In the genomic region with DNA sequence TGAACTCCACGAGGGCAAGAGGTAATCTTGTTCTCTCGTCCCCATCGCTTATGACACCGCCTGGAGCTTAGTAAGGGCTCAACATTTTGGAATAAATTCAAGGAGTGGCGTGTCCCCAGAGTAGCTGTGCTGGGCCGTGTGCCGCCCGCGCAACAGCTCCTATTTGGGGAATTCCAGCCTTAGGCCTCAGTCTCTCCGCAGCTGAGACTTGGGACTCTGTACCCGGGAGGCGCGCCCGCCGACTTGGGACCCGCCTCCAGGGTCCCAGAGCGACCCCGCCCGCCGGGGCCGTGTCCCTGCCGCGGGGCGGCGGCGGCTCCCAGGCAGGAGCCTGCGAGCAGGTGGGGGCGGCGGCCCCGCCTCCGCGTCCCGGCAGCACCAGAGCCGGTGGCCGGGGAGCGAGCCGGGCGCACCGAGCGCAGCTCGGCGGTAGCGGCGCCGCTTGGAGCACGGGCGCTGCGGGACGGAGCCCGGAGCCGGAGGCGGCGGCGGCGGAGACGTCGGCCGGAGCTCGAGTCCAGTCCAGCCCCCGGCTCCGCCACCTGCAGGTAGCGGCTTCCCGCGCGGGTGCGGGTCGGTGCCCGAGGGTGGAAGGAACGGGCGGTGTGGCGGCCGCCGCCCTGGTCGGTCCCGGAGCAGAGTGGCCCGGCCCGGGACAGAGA, we compare ENCODE assay signal across 9 cellular contexts. TPM values are rescaled to one million over a fixed set of nuclear protein-coding genes. Genes with fewer than 3 reads are reported as not detected.
A peak's percentile ranks its signal among the peaks of the same experiment; 100 is the strongest.
DNase-seq lines count a peak whose midpoint lies in the region; ATAC-seq and TF ChIP-seq lines count a peak whose summit lies in the region.
"Had no signal": no experiment of that assay in that cellular context is flagged by ENCODE, and none has a peak within 500 bp of the region (broad histone marks: within the 10 kb centered on the region; RNA-seq: fewer than 3 reads in every experiment).

A gene with protein sequence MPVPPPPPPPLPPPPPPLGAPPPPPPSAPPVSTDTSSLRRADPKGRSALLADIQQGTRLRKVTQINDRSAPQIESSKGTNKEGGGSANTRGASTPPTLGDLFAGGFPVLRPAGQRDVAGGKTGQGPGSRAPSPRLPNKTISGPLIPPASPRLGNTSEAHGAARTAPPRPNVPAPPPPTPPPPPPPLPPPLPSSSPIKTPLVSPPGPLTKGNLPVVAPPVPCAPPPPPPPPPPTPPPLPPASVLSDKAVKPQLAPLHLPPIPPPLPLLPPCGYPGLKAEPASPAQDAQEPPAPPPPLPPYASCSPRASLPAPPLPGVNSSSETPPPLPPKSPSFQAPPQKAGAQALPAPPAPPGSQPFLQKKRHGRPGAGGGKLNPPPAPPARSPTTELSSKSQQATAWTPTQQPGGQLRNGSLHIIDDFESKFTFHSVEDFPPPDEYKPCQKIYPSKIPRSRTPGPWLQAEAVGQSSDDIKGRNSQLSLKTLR (plus strand): TSS at position 378 of the 662 bp plus-strand sequence. CDS start 28,217 bp downstream, outside the sequence.

- no peak for ATAC-seq in GM18520 (IDR thresholded peaks at IDR 0.05; ENCODE audit: unreplicated experiment)

- H3K4me3 ChIP-seq in muscle layer of duodenum (ENCODE audit: low read depth in 1 of 2, low read length in 2 of 2): peak within 1 kb of the TSS; percentile 37 to 61
- no peak within 1 kb of the TSS for H3K4me3 ChIP-seq in Karpas-422 (ENCODE audit: low read length)

- no peak within 1 kb of the TSS for H2AFZ ChIP-seq in Karpas-422 (ENCODE audit: low read length)

- H3K36me3 ChIP-seq in muscle layer of duodenum (ENCODE audit: control insufficient read depth in 1 of 2, insufficient read depth in 2 of 2, low read length in 2 of 2) (no peaks in the 10 kb centered on the region), Karpas-422 (ENCODE audit: insufficient read depth, low read length) (no peaks in the 10 kb centered on the region)

- peaks cover 10% of the 10 kb centered on the region for H3K4me1 Mint-ChIP-seq in endothelial cell (ENCODE audit: unreplicated experiment)
- H3K4me1 Mint-ChIP-seq: central memory CD8-positive, alpha-beta T cell had no signal

- H4K20me1 ChIP-seq in Karpas-422 (ENCODE audit: insufficient read depth, low read depth, low read length): no peaks in the 10 kb centered on the region

- H3K4me3 Mint-ChIP-seq in endothelial cell (ENCODE audit: unreplicated experiment): peak within 1 kb of the TSS; percentile 86
- H3K4me3 Mint-ChIP-seq: central memory CD8-positive, alpha-beta T cell had no signal

- peaks cover 6% of the 10 kb centered on the region for H3K27me3 Mint-ChIP-seq in endothelial cell (ENCODE audit: unreplicated experiment)

- peaks cover 5% of the 10 kb centered on the region for H3K36me3 Mint-ChIP-seq in endothelial cell (ENCODE audit: low read depth, unreplicated experiment)

- H3K4me1 ChIP-seq in muscle layer of duodenum (ENCODE audit: control insufficient read depth in 1 of 2, insufficient read depth in 2 of 2, low read length in 2 of 2): peaks cover 0 to 11% of the 10 kb centered on the region in 2 donors
- H3K4me1 ChIP-seq in Karpas-422 (ENCODE audit: low read length): no peaks in the 10 kb centered on the region

- no peak within 1 kb of the TSS for H3K27ac ChIP-seq in muscle layer of duodenum (ENCODE audit: low read length)
- no peak within 1 kb of the TSS for H3K27ac ChIP-seq in Karpas-422 (ENCODE audit: low read length)

- DNase-seq in DMS114 treated with DMSO at 0.1 percent for 48 hours (lab: John Stamatoyannopoulos, UW; ENCODE audit: unreplicated experiment): peak; percentile 6
- DNase-seq in NCI-H1930 (lab: John Stamatoyannopoulos, UW): peak; percentile 9 to 47
- peak; percentile 55 for DNase-seq in endothelial cell (ENCODE audit: low spot score)
- DNase-seq in Karpas-422: no peak
- DNase-seq in hippocampal formation (lab: John Stamatoyannopoulos, UW): no peak
- DNase-seq in GF-D8 (lab: John Stamatoyannopoulos, UW): no peak

- H3K9me3 Mint-ChIP-seq in endothelial cell (ENCODE audit: unreplicated experiment): no peaks in the 10 kb centered on the region
- H3K9me3 Mint-ChIP-seq: central memory CD8-positive, alpha-beta T cell had no signal

- H3K4me2 ChIP-seq in Karpas-422 (ENCODE audit: low read depth, low read length, poor library complexity, severe bottlenecking): no peak within 1 kb of the TSS

- TF ChIP-seq CTCF in endothelial cell (IDR thresholded peaks at IDR 0.05; ENCODE audit: unreplicated experiment): no peak

- H3K79me2 ChIP-seq in Karpas-422 (ENCODE audit: low read length): no peaks in the 10 kb centered on the region

- H3K9ac ChIP-seq in Karpas-422 (ENCODE audit: low read length): no peak within 1 kb of the TSS

- H3K27me3 ChIP-seq in muscle layer of duodenum (ENCODE audit: low read depth, low read length) (peaks cover 7% of the 10 kb centered on the region), Karpas-422 (ENCODE audit: low read length) (no peaks in the 10 kb centered on the region)

- no peaks in the 10 kb centered on the region for H3K9me3 ChIP-seq in muscle layer of duodenum (ENCODE audit: control insufficient read depth in 1 of 2, low read length in 2 of 2)
- H3K9me3 ChIP-seq in Karpas-422 (ENCODE audit: low read length): no peaks in the 10 kb centered on the region

- no peaks in the 10 kb centered on the region for H3K9me2 ChIP-seq in Karpas-422 (replicated peaks; ENCODE audit: insufficient read depth, low read length)

- H3K27ac Mint-ChIP-seq in endothelial cell (ENCODE audit: unreplicated experiment): no peak within 1 kb of the TSS

RNA-seq across cellular contexts. Expression of the gene that starts here (rescaled TPM):
- total RNA-seq in endothelial cell (ENCODE audit: unreplicated experiment): 1.5 TPM
- not detected in 2 replicates for total RNA-seq in Karpas-422 (2014; rRNA removed; shearing (Covaris generic); ENCODE audit: low replicate concordance)

Comparison
In these comparisons a context has a peak if more than half of its experiments do, and no peak if none do; other contexts are left out.
1. DNase-seq: peak in DMS114 treated with DMSO at 0.1 percent for 48 hours (single experiment), NCI-H1930 (2 of 2) and endothelial cell (single experiment); none in Karpas-422 (single experiment), hippocampal formation (0 of 2) and GF-D8 (single experiment).